ENCODE assay signal across 1 cellular context in genomic region chr3:194323785-194324735, GRCh38.
TF ChIP-seq lines count a peak whose summit lies in the region.

No MANE protein-coding gene starts in this region.

TF ChIP-seq in GM12878, 131 proteins besides CTCF, POLR2A, EP300 and RAD21 (continued from another document):
- TF ChIP-seq BCL3 (IDR thresholded peaks at IDR 0.05; ENCODE audit: borderline replicate concordance, insufficient read depth, low read depth, low read length, poor library complexity, severe bottlenecking) (peak; percentile 32), ZBED1 (IDR thresholded peaks at IDR 0.05; ENCODE audit: borderline replicate concordance) (no peak), SMAD1 (IDR thresholded peaks at IDR 0.05; ENCODE audit: low read depth, partially characterized antibody) (no peak), NRF1 (conservative IDR thresholded peaks at IDR 0.05; ENCODE audit: low read depth, low read length) (no peak), PKNOX1 (IDR thresholded peaks at IDR 0.05) (peak; percentile 85), SRF (IDR thresholded peaks at IDR 0.05; ENCODE audit: low read depth in 2 of 2, low read length in 2 of 2) (peak; percentile 86 to 93), RUNX3 (IDR thresholded peaks at IDR 0.05; ENCODE audit: low read length) (peak; percentile 56), CHD4 (IDR thresholded peaks at IDR 0.05) (no peak), NBN (IDR thresholded peaks at IDR 0.05) (0 out of 2 replicates have a peak, but pooled peaks have one; percentile 37), RBBP5 (conservative IDR thresholded peaks at IDR 0.05) (no peak), HDGF (IDR thresholded peaks at IDR 0.05) (0 out of 2 replicates have a peak, but pooled peaks have one; percentile 19), HSF1 (IDR thresholded peaks at IDR 0.05; ENCODE audit: low read depth, low read length) (no peak)
